9 cellular contexts compared by ENCODE assay signal in genomic region chr1:32538887-32539583, GRCh38. TPM values are rescaled to one million over a fixed set of nuclear protein-coding genes. Genes with fewer than 3 reads are reported as not detected.
DNase-seq lines count a peak whose midpoint lies in the region; ATAC-seq, FAIRE-seq and TF ChIP-seq lines count a peak whose summit lies in the region.
"Had no signal": no experiment of that assay in that cellular context is flagged by ENCODE, and none has a peak within 500 bp of the region (broad histone marks: within the 10 kb centered on the region; RNA-seq: fewer than 3 reads in every experiment).

Gene ZBTB8A (plus strand): TSS chr1:32539427. CDS start chr1:32592932, 53,505 bp downstream.

- H3K4me3 ChIP-seq in Karpas-422 (ENCODE audit: low read length): peak within 1 kb of the TSS; percentile 43; the same call in 1 of the 2 replicates
- H3K4me3 ChIP-seq in SK-N-MC: peak within 1 kb of the TSS; percentile 96
- H3K4me3 ChIP-seq in keratinocyte (ENCODE audit: control insufficient read depth in 2 of 3, extremely low read depth in 1 of 3, insufficient read depth in 2 of 3, low read depth in 1 of 3, low read length in 3 of 3): peak within 1 kb of the TSS; percentile 53 to 90 (median 68)
- peak within 1 kb of the TSS; percentile 55 for H3K4me3 ChIP-seq in smooth muscle cell

- peak within 1 kb of the TSS; percentile 83 for H3K4me3 Mint-ChIP-seq in chondrocyte (ENCODE audit: unreplicated experiment)

- H3K27me3 ChIP-seq in Karpas-422 (ENCODE audit: low read length) (no peaks in the 10 kb centered on the region), keratinocyte (ENCODE audit: control insufficient read depth, extremely low read depth, insufficient read depth, low read length) (no peaks in the 10 kb centered on the region), smooth muscle cell (ENCODE audit: low read depth) (no peaks in the 10 kb centered on the region)

- TF ChIP-seq CTCF in chondrocyte (IDR thresholded peaks at IDR 0.05) (peak; percentile 44), keratinocyte (optimal IDR thresholded peaks at IDR 0.05 in 1 of 3, IDR thresholded peaks at IDR 0.05 in 1 of 3, conservative IDR thresholded peaks at IDR 0.05 in 1 of 3; ENCODE audit: extremely low read depth in 1 of 3, insufficient read depth in 2 of 3, low read length in 3 of 3) (peak in 1 of 3 experiments; percentile 11), smooth muscle cell (IDR thresholded peaks at IDR 0.05; ENCODE audit: borderline replicate concordance, insufficient read depth, poor library complexity, severe bottlenecking) (no peak)

- H3K9ac ChIP-seq in Karpas-422 (ENCODE audit: low read length) (peak within 1 kb of the TSS; percentile 39), SK-N-MC (ENCODE audit: insufficient read length) (peak within 1 kb of the TSS; percentile 81), keratinocyte (ENCODE audit: control insufficient read depth, extremely low read depth, insufficient read depth, low read length) (peak within 1 kb of the TSS; percentile 75), smooth muscle cell (ENCODE audit: low read depth) (no peak within 1 kb of the TSS)

- no peaks in the 10 kb centered on the region for H3K36me3 Mint-ChIP-seq in chondrocyte (ENCODE audit: low read depth)

- H3K36me3 ChIP-seq in Karpas-422 (ENCODE audit: insufficient read depth, low read length): no peaks in the 10 kb centered on the region
- no peaks in the 10 kb centered on the region; the same call in 1 of the 2 replicates for H3K36me3 ChIP-seq in SK-N-MC (ENCODE audit: insufficient read depth, low read length)
- H3K36me3 ChIP-seq in keratinocyte (ENCODE audit: control insufficient read depth in 2 of 2, extremely low read depth in 1 of 2, insufficient read depth in 2 of 2, low read length in 2 of 2): peaks cover 0 to 4% of the 10 kb centered on the region in 2 experiments
- no peaks in the 10 kb centered on the region for H3K36me3 ChIP-seq in smooth muscle cell (ENCODE audit: low read depth)

- ATAC-seq in HG02973 (IDR thresholded peaks at IDR 0.05; ENCODE audit: unreplicated experiment): no peak

- peak within 1 kb of the TSS; percentile 89; the same call in 1 of the 2 replicates for H2AFZ ChIP-seq in Karpas-422 (ENCODE audit: low read length)
- H2AFZ ChIP-seq in keratinocyte (ENCODE audit: control insufficient read depth, low read length): peak within 1 kb of the TSS; percentile 74
- H2AFZ ChIP-seq in smooth muscle cell (ENCODE audit: low read depth): peak within 1 kb of the TSS; percentile 84

- no peaks in the 10 kb centered on the region for H3K27me3 Mint-ChIP-seq in chondrocyte (ENCODE audit: low read depth)

- H3K9me3 ChIP-seq in Karpas-422 (ENCODE audit: low read length) (no peaks in the 10 kb centered on the region), SK-N-MC (ENCODE audit: low read depth, low read length) (no peaks in the 10 kb centered on the region), keratinocyte (ENCODE audit: control insufficient read depth, low read depth, low read length) (no peaks in the 10 kb centered on the region), smooth muscle cell (replicated peaks; ENCODE audit: low read depth) (no peaks in the 10 kb centered on the region)

- H3K4me2 ChIP-seq in Karpas-422 (ENCODE audit: low read depth, low read length, poor library complexity, severe bottlenecking) (peak within 1 kb of the TSS; percentile 60), keratinocyte (ENCODE audit: control insufficient read depth, extremely low read depth, insufficient read depth, low read depth, low read length) (peak within 1 kb of the TSS; percentile 98), smooth muscle cell (peak within 1 kb of the TSS; percentile 83)

- dilution Hi-C loops in keratinocyte (cut with MboI; ENCODE audit: extremely low pct_ligation_motif_present, low sequenced_read_pairs): no loop called here

- H4K20me1 ChIP-seq in Karpas-422 (ENCODE audit: insufficient read depth, low read depth, low read length) (no peaks in the 10 kb centered on the region), keratinocyte (ENCODE audit: control insufficient read depth, extremely low read depth, insufficient read depth, low read length) (no peaks in the 10 kb centered on the region), smooth muscle cell (ENCODE audit: low read depth) (peaks cover 15% of the 10 kb centered on the region)

- peak within 1 kb of the TSS; percentile 91 for H3K27ac Mint-ChIP-seq in chondrocyte (ENCODE audit: unreplicated experiment)

- peaks cover 9% of the 10 kb centered on the region for H3K4me1 ChIP-seq in Karpas-422 (ENCODE audit: low read length)
- H3K4me1 ChIP-seq in keratinocyte (ENCODE audit: control insufficient read depth, extremely low read depth, insufficient read depth, low read length): peaks cover 11% of the 10 kb centered on the region
- peaks cover 12% of the 10 kb centered on the region for H3K4me1 ChIP-seq in smooth muscle cell (ENCODE audit: low read depth)

- H3F3A ChIP-seq in smooth muscle cell (ENCODE audit: low read depth): peaks cover 6% of the 10 kb centered on the region

- FAIRE-seq in keratinocyte (lab: Jason Lieb, UNC): no peak
- FAIRE-seq: colon had no signal

- peaks cover 19% of the 10 kb centered on the region for H3K4me1 Mint-ChIP-seq in chondrocyte (ENCODE audit: low read depth)

- DNase-seq in DMS79 (lab: John Stamatoyannopoulos, UW): peak; percentile 35
- peak; percentile 44 for DNase-seq in Karpas-422
- peak; percentile 52 for DNase-seq in SK-N-MC (ENCODE audit: low read depth, low spot score)
- no peak for DNase-seq in chondrocyte (ENCODE audit: low spot score)
- no peak for DNase-seq in keratinocyte (ENCODE audit: low read depth, low spot score)
- peak; percentile 13 for DNase-seq in smooth muscle cell (lab: John Stamatoyannopoulos, UW; ENCODE audit: unreplicated experiment)
- no peak for DNase-seq in GM19240 (ENCODE audit: insufficient read length, low spot score)

- no peaks in the 10 kb centered on the region for H3K9me3 Mint-ChIP-seq in chondrocyte (ENCODE audit: low read depth)

- peaks cover 2% of the 10 kb centered on the region for H3K9me1 ChIP-seq in keratinocyte (ENCODE audit: control insufficient read depth, extremely low read depth, insufficient read depth, low read length)

- under 1% methylated on average over 33 of the region's 33 CpGs for WGBS in smooth muscle cell (ENCODE audit: low lambda C conversion rate)

- no peaks in the 10 kb centered on the region for H3K9me2 ChIP-seq in Karpas-422 (replicated peaks; ENCODE audit: insufficient read depth, low read length)

- H3K27ac ChIP-seq in Karpas-422 (ENCODE audit: low read length) (no peak within 1 kb of the TSS), SK-N-MC (peak within 1 kb of the TSS; percentile 92), keratinocyte (ENCODE audit: control insufficient read depth, insufficient read depth, low read length) (peak within 1 kb of the TSS; percentile 42), smooth muscle cell (ENCODE audit: low read depth) (peak within 1 kb of the TSS; percentile 9)

- H3K79me2 ChIP-seq in Karpas-422 (ENCODE audit: low read length): no peaks in the 10 kb centered on the region
- H3K79me2 ChIP-seq in keratinocyte (ENCODE audit: control insufficient read depth, insufficient read depth, low read length): peaks cover 18% of the 10 kb centered on the region
- H3K79me2 ChIP-seq in smooth muscle cell (ENCODE audit: low read depth): peaks cover 31% of the 10 kb centered on the region

RNA-seq across cellular contexts. Expression of gene ZBTB8A, which starts in this region (rescaled TPM):
- 0.11 TPM in 1 of 2 replicates, not detected in the other for total RNA-seq in Karpas-422 (2014; rRNA removed; shearing (Covaris generic); ENCODE audit: low replicate concordance)
- 11.8 to 13.2 TPM (median 12.7 TPM) in 3 replicates for total RNA-seq in chondrocyte
- 3.4 to 5.3 TPM (median 4.1 TPM) in 3 replicates for polyA plus RNA-seq in keratinocyte
- polyA plus RNA-seq in keratinocyte (2011; ENCODE audit: low read depth): 2.4 TPM
- polyA plus RNA-seq in keratinocyte (2011; cell fraction: cytosol; rRNA removed): 1.9 and 4.7 TPM in 2 replicates
- 4.0 and 4.5 TPM in 2 replicates for polyA plus RNA-seq in keratinocyte (2011; cell fraction: nucleus; rRNA removed)
- 1.7 and 3.3 TPM in 2 replicates for polyA plus RNA-seq in keratinocyte (2012; ENCODE audit: low replicate concordance)
- 0.72 to 9.6 TPM (median 4.2 TPM) in 3 replicates for polyA minus RNA-seq in keratinocyte
- polyA minus RNA-seq in keratinocyte (2011; cell fraction: cytosol; rRNA and poly(A)+ RNA removed): 2.1 TPM
- polyA minus RNA-seq in keratinocyte (2011; cell fraction: nucleus; rRNA and poly(A)+ RNA removed): 3.3 and 6.8 TPM in 2 replicates
- total RNA-seq in smooth muscle cell: 8.8 and 9.9 TPM in 2 replicates
- polyA plus RNA-seq in smooth muscle cell: 4.2 and 5.0 TPM in 2 replicates

Comparison
In these comparisons a context has a peak if more than half of its experiments do, and no peak if none do; other contexts are left out.
1. Peak in DNase-seq, H3K4me3 ChIP-seq, H3K9ac ChIP-seq and H3K4me2 ChIP-seq in Karpas-422; RNA of the gene not detected or under 1 TPM.
2. DNase-seq: peak in DMS79 (single experiment), SK-N-MC (single experiment) and smooth muscle cell (single experiment); none in chondrocyte (single experiment), keratinocyte (single experiment) and GM19240 (single experiment).
3. H3K4me3 ChIP-seq: peak in every context shown above with its lines; median percentile 96 in SK-N-MC; 68 in keratinocyte; 55 in smooth muscle cell; 43 in Karpas-422.
4. Peak in every context shown above with its lines, with median percentiles within 50 percentile points of each other: H2AFZ ChIP-seq and H3K4me2 ChIP-seq.